ENCODE assay signal across 16 cellular contexts in the genomic region with DNA sequence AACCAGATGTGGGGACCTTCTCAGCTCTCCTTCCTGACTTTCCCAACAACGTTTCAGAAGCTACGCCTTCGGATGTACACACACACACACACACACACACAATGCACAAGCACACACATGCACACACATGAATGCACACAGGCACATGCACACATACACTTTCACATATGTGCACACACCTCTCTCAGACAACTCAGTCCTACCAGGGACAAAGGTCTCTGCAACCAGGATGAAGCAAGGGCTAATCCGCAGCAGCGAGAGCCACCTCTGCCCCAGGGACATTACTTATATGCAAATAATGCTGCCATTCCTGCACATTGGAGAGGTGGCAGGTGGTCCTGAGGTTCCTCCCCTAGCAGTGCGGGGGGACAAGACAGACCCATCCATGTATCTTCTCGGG. TPM values are rescaled to one million over a fixed set of nuclear protein-coding genes. Genes with fewer than 3 reads are reported as not detected.
A peak's percentile ranks its signal among the peaks of the same experiment; 100 is the strongest.
DNase-seq lines count a peak whose midpoint lies in the region; ATAC-seq, FAIRE-seq and TF ChIP-seq lines count a peak whose summit lies in the region.
"Had no signal": no experiment of that assay in that cellular context is flagged by ENCODE, and none has a peak within 500 bp of the region (broad histone marks: within the 10 kb centered on the region; RNA-seq: fewer than 3 reads in every experiment).

No MANE protein-coding gene starts in this region.

- H2BK15ac ChIP-seq in H1 (ENCODE audit: low read length): peak overlapping the region; percentile 100; the same call in 1 of the 2 replicates

- no peak overlapping the region for H3K27ac Mint-ChIP-seq in activated CD8-positive, alpha-beta T cell treated with anti-CD3 and anti-CD28 coated beads, Interleukin-2, amount 10 ng/mL, durations not matched to agents 7 days and 5 days
- no peak overlapping the region for H3K27ac Mint-ChIP-seq in CD8-positive, alpha-beta T cell

- peak overlapping the region; percentile 44; the same call in 1 of the 2 replicates for H2BK5ac ChIP-seq in H1 (ENCODE audit: low read depth, low read length)

- DNase-seq in H1 (ENCODE audit: low read depth in 1 of 2, low spot score in 2 of 2): no peak
- peak; percentile 86 for DNase-seq in small intestine
- DNase-seq in activated CD8-positive, alpha-beta T cell treated with anti-CD3 and anti-CD28 coated beads, Interleukin-2, amount 10 ng/mL, durations not matched to agents 7 days and 5 days: no peak
- DNase-seq in coronary artery (ENCODE audit: low spot score): no peak
- no peak for DNase-seq in CD8-positive, alpha-beta T cell
- DNase-seq: 8988T, AML-193, DMS53, GF-D8 had no signal

- H3K27ac ChIP-seq in HEK293 (ENCODE audit: extremely low read depth, low read depth, low read length) (no peak overlapping the region), H1 (ENCODE audit: low read depth, low read length) (no peak overlapping the region), liver (ENCODE audit: low read depth in 1 of 2, low read length in 2 of 2) (no peak overlapping the region), small intestine (ENCODE audit: low read depth in 1 of 2, low read length in 1 of 2) (no peak overlapping the region), coronary artery (no peak overlapping the region)
- no peak overlapping the region for H3K27ac ChIP-seq in CD8-positive, alpha-beta T cell (ENCODE audit: low read depth, low read length)
- H3K27ac ChIP-seq: BLaER1 had no signal

- CTCF ChIA-PET in HEK293 (lab: Yijun Ruan, JAX): interaction anchor here (0.6 kb wide), 1 partner anchor 217 kb away, joined by 3 read pairs; no protein-coding TSS in a partner anchor
- CTCF ChIA-PET in H1 (lab: Charles Lee; ENCODE audit: partially characterized antibody): interaction anchor here (0.9 to 2.4 kb wide), 4 partner anchors 11 to 323 kb away, joined by 3 to 11 read pairs (median 4); no protein-coding TSS in a partner anchor
- CTCF ChIA-PET in activated CD8-positive, alpha-beta T cell treated with anti-CD3 and anti-CD28 coated beads, Interleukin-2, amount 10 ng/mL, durations not matched to agents 7 days and 5 days (lab: Charles Lee): no interaction called here
- CTCF ChIA-PET in CD8-positive, alpha-beta T cell (lab: Charles Lee): no interaction called here

- H3K4me1 Mint-ChIP-seq in activated CD8-positive, alpha-beta T cell treated with anti-CD3 and anti-CD28 coated beads, Interleukin-2, amount 10 ng/mL, durations not matched to agents 7 days and 5 days (ENCODE audit: low read depth): no peaks in the 10 kb centered on the region
- H3K4me1 Mint-ChIP-seq in CD8-positive, alpha-beta T cell (ENCODE audit: low read depth): no peaks in the 10 kb centered on the region

- H2AFZ ChIP-seq in H1 (ENCODE audit: low read length): no peak overlapping the region

- no peak overlapping the region for H2AK5ac ChIP-seq in H1 (ENCODE audit: low read depth, low read length)

- no peak overlapping the region; the same call in 1 of the 2 replicates for H4K8ac ChIP-seq in H1 (ENCODE audit: extremely low read depth, insufficient read depth, low read length)

- H4K20me1 ChIP-seq in H1 (replicated peaks in 1 of 2; ENCODE audit: control insufficient read depth in 1 of 2, insufficient read depth in 2 of 2, low read length in 2 of 2): peaks cover 0 to 1% of the 10 kb centered on the region in 2 experiments
- H4K20me1 ChIP-seq: BLaER1 had no signal

- no peak for TF ChIP-seq RAD21 in H1 (IDR thresholded peaks at IDR 0.05 in 1 of 2, conservative IDR thresholded peaks at IDR 0.05 in 1 of 2; ENCODE audit: low read depth in 2 of 2, low read length in 2 of 2)
- peak in 1 of 2 donors; percentile 35 for TF ChIP-seq RAD21 in liver (IDR thresholded peaks at IDR 0.05)

- H3K14ac ChIP-seq in H1 (ENCODE audit: insufficient read length): no peak overlapping the region

- H3K27me3 ChIP-seq in H1 (replicated peaks in 1 of 4; ENCODE audit: control insufficient read depth in 3 of 4, extremely low read depth in 1 of 4, insufficient read depth in 3 of 4, low read length in 3 of 4): no peaks in the 10 kb centered on the region
- no peaks in the 10 kb centered on the region for H3K27me3 ChIP-seq in liver (ENCODE audit: control insufficient read depth in 4 of 4, insufficient read depth in 4 of 4, low read length in 3 of 4)
- no peaks in the 10 kb centered on the region for H3K27me3 ChIP-seq in small intestine (ENCODE audit: control insufficient read depth in 2 of 2, insufficient read depth in 2 of 2, low read length in 2 of 2)
- H3K27me3 ChIP-seq in CD8-positive, alpha-beta T cell (ENCODE audit: insufficient read depth, low read length): no peaks in the 10 kb centered on the region
- H3K27me3 ChIP-seq: BLaER1 had no signal

- no peaks in the 10 kb centered on the region for H3K36me3 Mint-ChIP-seq in activated CD8-positive, alpha-beta T cell treated with anti-CD3 and anti-CD28 coated beads, Interleukin-2, amount 10 ng/mL, durations not matched to agents 7 days and 5 days (ENCODE audit: low read depth)
- H3K36me3 Mint-ChIP-seq in CD8-positive, alpha-beta T cell: no peaks in the 10 kb centered on the region

- H2BK20ac ChIP-seq in H1 (ENCODE audit: low read length): no peak overlapping the region; the same call in 1 of the 2 replicates

- no peak overlapping the region for H3K4me3 Mint-ChIP-seq in activated CD8-positive, alpha-beta T cell treated with anti-CD3 and anti-CD28 coated beads, Interleukin-2, amount 10 ng/mL, durations not matched to agents 7 days and 5 days
- no peak overlapping the region for H3K4me3 Mint-ChIP-seq in CD8-positive, alpha-beta T cell

- 90% methylated on average over 7 of the region's 7 CpGs; no CpG with 5 or more reads in 1 of the 2 experiments for WGBS in H1 (ENCODE audit: extremely low coverage in 1 of 2, insufficient coverage in 1 of 2, insufficient read length in 1 of 2, insufficient replicate concordance in 2 of 2, low coverage in 1 of 2, low lambda C conversion rate in 2 of 2, missing lambda C conversion rate in 1 of 2), 2 experiments
- 75% methylated on average over 7 of the region's 7 CpGs for WGBS in liver
- WGBS in small intestine, 3 donors: 17 to 64% (median 45%) methylated on average over 7 of the region's 7 CpGs

- intact Hi-C loops in CD8-positive, alpha-beta T cell (cut with DNase I, micrococcal nuclease): no loop called here

- no peak overlapping the region for H3K23ac ChIP-seq in H1 (ENCODE audit: insufficient read length)

- TF ChIP-seq POLR2A in H1 (IDR thresholded peaks at IDR 0.05; ENCODE audit: control extremely low read depth in 1 of 2, low read depth in 2 of 2, low read length in 2 of 2): no peak

- no peaks in the 10 kb centered on the region for H3K79me2 ChIP-seq in H1 (ENCODE audit: control insufficient read depth in 1 of 2, insufficient read depth in 2 of 2, low read length in 2 of 2)

- no peak for TF ChIP-seq EP300 in H1 (IDR thresholded peaks at IDR 0.05; ENCODE audit: borderline replicate concordance in 1 of 2, low read depth in 2 of 2, low read length in 2 of 2)

- H3K27me3 Mint-ChIP-seq in activated CD8-positive, alpha-beta T cell treated with anti-CD3 and anti-CD28 coated beads, Interleukin-2, amount 10 ng/mL, durations not matched to agents 7 days and 5 days (ENCODE audit: low read depth): peaks cover 8% of the 10 kb centered on the region
- peaks cover 18% of the 10 kb centered on the region for H3K27me3 Mint-ChIP-seq in CD8-positive, alpha-beta T cell (ENCODE audit: low read depth)

- no peak overlapping the region for H2BK120ac ChIP-seq in H1 (replicated peaks; ENCODE audit: low read depth, low read length)

- FAIRE-seq in H1 (lab: Jason Lieb, UNC): no peak
- FAIRE-seq in small intestine (lab: Jason Lieb, UNC): no peak
- FAIRE-seq: H54, K562 had no signal

- H3K4ac ChIP-seq in H1 (replicated peaks; ENCODE audit: insufficient read length, low read depth, low read length): peak overlapping the region; percentile 66

- TF ChIP-seq CTCF in HEK293 (tag by site-specific recombination; IDR thresholded peaks at IDR 0.05) (no peak), H1 (IDR thresholded peaks at IDR 0.05; ENCODE audit: control extremely low read depth in 1 of 3, insufficient read depth in 1 of 3, low read depth in 1 of 3, low read length in 3 of 3) (no peak), liver (IDR thresholded peaks at IDR 0.05; ENCODE audit: low read depth, low read length, missing input control) (no peak), coronary artery (IDR thresholded peaks at IDR 0.05) (no peak)
- no peak for TF ChIP-seq CTCF in CD8-positive, alpha-beta T cell (IDR thresholded peaks at IDR 0.05)

- H3K4me3 ChIP-seq in HEK293 (ENCODE audit: low read depth, low read length): no peak overlapping the region
- no peak overlapping the region for H3K4me3 ChIP-seq in H1 (ENCODE audit: extremely low read depth in 1 of 4, insufficient read depth in 2 of 4, low read depth in 3 of 4, low read length in 4 of 4)
- H3K4me3 ChIP-seq in liver (ENCODE audit: low read depth in 1 of 3, low read length in 3 of 3): no peak overlapping the region
- no peak overlapping the region for H3K4me3 ChIP-seq in small intestine (ENCODE audit: low read depth in 1 of 2, low read length in 2 of 2)
- no peak overlapping the region for H3K4me3 ChIP-seq in coronary artery
- no peak overlapping the region for H3K4me3 ChIP-seq in CD8-positive, alpha-beta T cell (ENCODE audit: low read depth, low read length)
- H3K4me3 ChIP-seq: BLaER1, K562 had no signal

- no peaks in the 10 kb centered on the region for H3K9me3 ChIP-seq in HEK293 (ENCODE audit: control insufficient read depth, insufficient read depth, low read depth, low read length)
- H3K9me3 ChIP-seq in H1 (ENCODE audit: insufficient read depth in 2 of 2, low read depth in 1 of 2, low read length in 1 of 2): no peaks in the 10 kb centered on the region
- H3K9me3 ChIP-seq in liver (ENCODE audit: control insufficient read depth in 4 of 4, low read length in 3 of 4): peaks cover 0 to 3% (median 0%) of the 10 kb centered on the region in 4 donors
- no peaks in the 10 kb centered on the region for H3K9me3 ChIP-seq in small intestine (ENCODE audit: control insufficient read depth, low read depth)
- H3K9me3 ChIP-seq in CD8-positive, alpha-beta T cell (ENCODE audit: low read length): no peaks in the 10 kb centered on the region

- H3K23me2 ChIP-seq in H1 (ENCODE audit: low read depth, low read length): peaks cover 2% of the 10 kb centered on the region; the same call in 1 of the 2 replicates

- no peaks in the 10 kb centered on the region for H3K79me1 ChIP-seq in H1 (ENCODE audit: low read depth, low read length)

- H3K56ac ChIP-seq in H1 (replicated peaks; ENCODE audit: insufficient read length, low read depth, low read length): no peak overlapping the region

- no peak overlapping the region for H4K91ac ChIP-seq in H1 (replicated peaks; ENCODE audit: insufficient read length, low read length)

- peak overlapping the region; percentile 26 for H4K5ac ChIP-seq in H1 (ENCODE audit: insufficient read length, low read depth, low read length)

- H3K36me3 ChIP-seq in HEK293 (ENCODE audit: control insufficient read depth in 2 of 2, insufficient read depth in 1 of 2, low read length in 2 of 2) (no peaks in the 10 kb centered on the region), H1 (ENCODE audit: control insufficient read depth in 2 of 4, insufficient read depth in 4 of 4, low read length in 3 of 4) (no peaks in the 10 kb centered on the region), liver (ENCODE audit: control insufficient read depth in 4 of 4, insufficient read depth in 3 of 4, low read depth in 1 of 4, low read length in 3 of 4) (no peaks in the 10 kb centered on the region), small intestine (ENCODE audit: control insufficient read depth in 2 of 2, insufficient read depth in 2 of 2, low read length in 2 of 2) (no peaks in the 10 kb centered on the region)
- H3K36me3 ChIP-seq in CD8-positive, alpha-beta T cell (ENCODE audit: insufficient read depth, low read length): no peaks in the 10 kb centered on the region
- H3K36me3 ChIP-seq: BLaER1 had no signal

- H3K9me3 Mint-ChIP-seq in activated CD8-positive, alpha-beta T cell treated with anti-CD3 and anti-CD28 coated beads, Interleukin-2, amount 10 ng/mL, durations not matched to agents 7 days and 5 days (ENCODE audit: insufficient read depth): no peaks in the 10 kb centered on the region
- H3K9me3 Mint-ChIP-seq in CD8-positive, alpha-beta T cell: peaks cover 14% of the 10 kb centered on the region

- H3K9ac ChIP-seq in H1 (replicated peaks in 1 of 4; ENCODE audit: extremely low read depth in 1 of 4, low read depth in 3 of 4, low read length in 3 of 4): no peak overlapping the region
- H3K9ac ChIP-seq in liver (ENCODE audit: low read depth in 1 of 2, low read length in 2 of 2): no peak overlapping the region
- H3K9ac ChIP-seq: BLaER1 had no signal

- H3K4me1 ChIP-seq in HEK293 (ENCODE audit: control insufficient read depth, insufficient read depth, low read length) (no peaks in the 10 kb centered on the region), H1 (replicated peaks in 1 of 4; ENCODE audit: control insufficient read depth in 3 of 4, insufficient read depth in 4 of 4, low read length in 3 of 4) (no peaks in the 10 kb centered on the region; a peak in 1 of 7 replicates), liver (ENCODE audit: control insufficient read depth in 4 of 4, insufficient read depth in 4 of 4, low read length in 3 of 4) (peaks cover 0 to under 1% (median 0%) of the 10 kb centered on the region in 4 donors), small intestine (ENCODE audit: control insufficient read depth in 2 of 2, insufficient read depth in 1 of 2, low read depth in 1 of 2, low read length in 1 of 2) (no peaks in the 10 kb centered on the region)
- no peaks in the 10 kb centered on the region for H3K4me1 ChIP-seq in CD8-positive, alpha-beta T cell (ENCODE audit: insufficient read depth, low read length)

- POLR2A ChIA-PET in HEK293 (lab: Yijun Ruan, JAX): interaction anchor here (0.6 kb wide), 1 partner anchor 1965 kb away, joined by 4 read pairs; no protein-coding TSS in a partner anchor
- POLR2A ChIA-PET in H1 (lab: Charles Lee; ENCODE audit: partially characterized antibody): no interaction called here
- POLR2A ChIA-PET in activated CD8-positive, alpha-beta T cell treated with anti-CD3 and anti-CD28 coated beads, Interleukin-2, amount 10 ng/mL, durations not matched to agents 7 days and 5 days (lab: Charles Lee): no interaction called here
- POLR2A ChIA-PET in CD8-positive, alpha-beta T cell (lab: Charles Lee): no interaction called here

- ATAC-seq in activated CD8-positive, alpha-beta T cell treated with anti-CD3 and anti-CD28 coated beads, Interleukin-2, amount 10 ng/mL, durations not matched to agents 7 days and 5 days: no peak
- no peak for ATAC-seq in CD8-positive, alpha-beta T cell
- ATAC-seq: HCT116, K562 had no signal

- no peak overlapping the region for H3K4me2 ChIP-seq in H1 (ENCODE audit: insufficient read depth in 1 of 2, low read depth in 2 of 2, low read length in 2 of 2)
- H3K4me2 ChIP-seq: BLaER1 had no signal

- no peak overlapping the region; the same call in 1 of the 2 replicates for H3K18ac ChIP-seq in H1 (ENCODE audit: extremely low read depth, low read length)

- H2BK12ac ChIP-seq in H1 (ENCODE audit: low read depth, low read length): peak overlapping the region; percentile 33; the same call in 1 of the 2 replicates

RNA-seq across cellular contexts. Expression of a gene that starts 27.4 kb away (rescaled TPM):
- not detected in 2 replicates for total RNA-seq in H1 (2021; fragmentation: NEBNext Ultra II Directional; extraction: Animal tissue kit (Norgen Biotek cat#: 25700))
- polyA plus RNA-seq in H1 (2011; rRNA removed) (0.03 TPM in 1 of 2 replicates, not detected in the other), liver (1 to 10 TPM in 1 of 2 donors, under 1 TPM in 1; 0.61 to 2.3 TPM), small intestine (not detected)
- polyA plus RNA-seq in H1 (2011; cell fraction: cytosol; rRNA removed): not detected
- polyA plus RNA-seq in H1 (2011; cell fraction: nucleus; rRNA removed): not detected
- polyA plus RNA-seq in H1 (2012, experiment 1 of 2): not detected in 4 replicates
- not detected for polyA plus RNA-seq in H1 (2012, experiment 2 of 2)
- not detected for polyA plus RNA-seq in H1 (2013, experiment 1 of 2)
- polyA plus RNA-seq in H1 (2013, experiment 2 of 2): not detected
- not detected in 2 replicates for polyA minus RNA-seq in H1 (2011; rRNA and poly(A)+ RNA removed)
- polyA minus RNA-seq in H1 (2011; cell fraction: cytosol; rRNA and poly(A)+ RNA removed): not detected
- not detected for polyA minus RNA-seq in H1 (2011; cell fraction: nucleus; rRNA and poly(A)+ RNA removed)
- under 1 TPM; 0.05 to 0.59 TPM for total RNA-seq in liver
- not detected for total RNA-seq in activated CD8-positive, alpha-beta T cell treated with anti-CD3 and anti-CD28 coated beads, Interleukin-2, amount 10 ng/mL, durations not matched to agents 7 days and 5 days
- not detected for total RNA-seq in CD8-positive, alpha-beta T cell
- total RNA-seq: HT-29, K562 had no signal
- polyA plus RNA-seq: K562 had no signal

Comparison
In these comparisons a context has a peak if more than half of its experiments do, and no peak if none do; other contexts are left out.
1. CTCF ChIA-PET loops: an anchor here in HEK293 (0.6 kb wide) and H1 (0.9 to 2.4 kb wide); none called in activated CD8-positive, alpha-beta T cell treated with anti-CD3 and anti-CD28 coated beads, Interleukin-2, amount 10 ng/mL, durations not matched to agents 7 days and 5 days and CD8-positive, alpha-beta T cell.